Comparison of ENCODE assay signal across 30 cellular contexts in the genomic region with DNA sequence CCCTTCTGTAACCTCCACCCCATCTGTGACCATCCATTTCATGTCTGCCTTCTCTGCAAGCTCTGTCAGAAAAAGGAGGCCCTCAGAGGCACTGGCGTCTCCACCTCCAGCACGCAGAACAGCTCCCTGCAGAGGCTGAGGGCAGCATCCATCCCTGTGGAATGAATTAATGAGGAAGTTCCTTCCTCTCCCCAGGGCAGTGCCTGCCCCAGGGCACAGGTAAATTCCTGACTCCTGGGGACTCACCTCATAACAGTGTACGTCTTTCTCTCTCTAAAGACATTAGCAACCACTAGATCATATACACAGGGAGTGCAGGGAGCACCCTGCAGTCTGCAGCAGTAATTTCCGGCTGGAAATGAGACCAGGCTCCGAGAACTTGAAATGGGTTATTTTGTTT.
"Had no signal": no experiment of that assay in that cellular context is flagged by ENCODE, and none has a peak within 500 bp of the region (broad histone marks: within the 10 kb centered on the region; RNA-seq: fewer than 3 reads in every experiment).

No MANE protein-coding gene starts in this region.

- H3K36me3 ChIP-seq: brain microvascular endothelial cell, left ventricle myocardium inferior, sigmoid colon, thyroid gland, upper lobe of left lung, vagina had no signal

- DNase-seq: activated CD4-positive, alpha-beta T cell treated with anti-CD3 and anti-CD28 coated beads, Interleukin-2, amount 10 ng/mL, durations not matched to agents 7 days and 5 days; activated CD4-positive, CD25-positive, alpha-beta regulatory T cell treated with anti-CD3 and anti-CD28 coated beads, Interleukin-2, amount 50 U/mL, for 72 hours; activated CD8-positive, alpha-beta T cell treated with anti-CD3 and anti-CD28 coated beads for 36 hours; activated gamma-delta T cell treated with Interleukin-2 at 50 U/mL for 16 hours; activated naive CD4-positive, alpha-beta T cell treated with anti-CD3 and anti-CD28 coated beads, Interleukin-2, amount 50 U/mL, for 16 hours; activated T-cell treated with anti-CD3 and anti-CD28 coated beads, Interleukin-2, amount 50 U/mL, for 4 hours; amniotic stem cell; brain microvascular endothelial cell; dorsolateral prefrontal cortex; effector memory CD8-positive, alpha-beta T cell; foreskin fibroblast; head of caudate nucleus; hippocampal formation; left ventricle myocardium inferior; mucosa of descending colon; sigmoid colon; small intestine; stimulated activated CD4-positive, alpha-beta T cell treated with anti-CD3 and anti-CD28 coated beads, Interleukin-4, amount 100 ng/mL, for 24 hours; stimulated activated naive CD8-positive, alpha-beta T cell treated with anti-CD3 and anti-CD28 coated beads, Interleukin-15, amount 100 ng/mL, for 72 hours; thyroid gland; upper lobe of left lung had no signal

- FAIRE-seq: astrocyte, endothelial cell of umbilical vein, small intestine had no signal

- ATAC-seq: activated CD8-positive, alpha-beta T cell treated with anti-CD3 and anti-CD28 coated beads for 36 hours; activated T-cell treated with anti-CD3 and anti-CD28 coated beads, Interleukin-2, amount 50 U/mL, for 4 hours; activated T-helper 17 cell treated with anti-CD3 and anti-CD28 coated beads, Interleukin-2, amount 50 U/mL, for 72 hours; effector memory CD8-positive, alpha-beta T cell; esophagus mucosa; mucosa of descending colon; natural killer cell treated with Interleukin-12 subunit alpha and Interleukin-12 subunit beta and Interleukin-15 and Interleukin-18, amount 100 ng/mL, for 72 hours; stimulated activated effector memory CD8-positive, alpha-beta T cell treated with anti-CD3 and anti-CD28 coated beads, Interleukin-12 subunit alpha, Interleukin-12 subunit beta, amount 100 ng/mL, for 72 hours; stimulated activated naive CD8-positive, alpha-beta T cell treated with anti-CD3 and anti-CD28 coated beads, Interleukin-15, amount 100 ng/mL, for 72 hours had no signal

- H3K27me3 ChIP-seq: brain microvascular endothelial cell, sigmoid colon, thyroid gland, upper lobe of left lung, vagina had no signal

- H3K4me3 ChIP-seq: coronary artery, dorsolateral prefrontal cortex, left ventricle myocardium inferior, lung, mucosa of descending colon, sigmoid colon, thyroid gland, upper lobe of left lung, vagina had no signal
